In the genomic region with DNA sequence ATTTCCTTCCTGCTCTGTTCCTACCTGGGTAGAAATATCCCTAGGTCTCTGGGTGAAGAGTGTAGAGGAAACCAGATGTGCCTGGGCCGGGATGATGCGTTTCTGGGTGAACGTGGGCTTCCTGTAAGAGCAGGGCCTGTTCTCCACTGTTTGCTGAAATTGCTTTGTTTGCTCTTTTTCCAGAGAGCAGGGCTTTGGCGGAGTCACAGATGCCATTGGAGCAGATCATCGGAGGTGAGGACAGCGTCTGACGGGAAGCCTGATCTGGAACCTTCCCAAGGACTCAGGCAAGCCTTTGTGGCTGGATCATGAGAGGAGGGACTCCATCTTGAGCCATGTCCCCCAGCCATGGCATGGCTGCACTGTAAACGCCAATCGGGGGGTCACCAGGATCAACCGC, we compare ENCODE assay signal across 1 cellular context.
A peak's percentile ranks its signal among the peaks of the same experiment; 100 is the strongest.
TF ChIP-seq lines count a peak whose summit lies in the region.

No MANE protein-coding gene starts in this region.

TF ChIP-seq in HepG2, 621 proteins besides CTCF, POLR2A, EP300 and RAD21 (continued from another document and continues in another):
- TF ChIP-seq BCL3 (CRISPR knock-in tag; IDR thresholded peaks at IDR 0.05) (no peak), MXI1 (IDR thresholded peaks at IDR 0.05; ENCODE audit: borderline replicate concordance, low read depth, low read length) (no peak), ZNF331 (CRISPR knock-in tag; IDR thresholded peaks at IDR 0.05) (no peak), DDIT3 (CRISPR knock-in tag; IDR thresholded peaks at IDR 0.05) (no peak), FOXA3 (CRISPR knock-in tag; IDR thresholded peaks at IDR 0.05) (peak; percentile 46; the same call in 1 of the 2 replicates), TEAD3 (CRISPR knock-in tag; optimal IDR thresholded peaks at IDR 0.05; ENCODE audit: borderline replicate concordance) (peak; percentile 39), ZNF496 (CRISPR knock-in tag; IDR thresholded peaks at IDR 0.05; ENCODE audit: insufficient replicate concordance) (no peak), SNRNP70 (IDR thresholded peaks at IDR 0.05; ENCODE audit: low read depth, low read length) (no peak), ESRRA (CRISPR knock-in tag; IDR thresholded peaks at IDR 0.05; ENCODE audit: low read depth) (no peak), TOE1 (CRISPR knock-in tag; IDR thresholded peaks at IDR 0.05) (no peak), SAP130 (CRISPR knock-in tag; IDR thresholded peaks at IDR 0.05; ENCODE audit: low read depth) (0 out of 2 replicates have a peak, but pooled peaks have one; percentile 27), SMC3 (IDR thresholded peaks at IDR 0.05; ENCODE audit: low read length) (peak; percentile 19; the same call in 1 of the 2 replicates), LCORL (IDR thresholded peaks at IDR 0.05) (no peak), LCORL (CRISPR knock-in tag; IDR thresholded peaks at IDR 0.05) (no peak), BHLHE40 (IDR thresholded peaks at IDR 0.05; ENCODE audit: low read length) (no peak), ZHX2 (IDR thresholded peaks at IDR 0.05; ENCODE audit: low read depth) (no peak), ZHX2 (CRISPR knock-in tag; IDR thresholded peaks at IDR 0.05; ENCODE audit: borderline replicate concordance) (no peak), ZNF580 (CRISPR knock-in tag; IDR thresholded peaks at IDR 0.05; ENCODE audit: borderline replicate concordance, low read depth) (no peak), ZSCAN9 (CRISPR knock-in tag; IDR thresholded peaks at IDR 0.05; ENCODE audit: borderline replicate concordance) (0 out of 2 replicates have a peak, but pooled peaks have one; percentile 16), ATF1 (CRISPR knock-in tag; IDR thresholded peaks at IDR 0.05) (no peak), SNAI1 (CRISPR knock-in tag; IDR thresholded peaks at IDR 0.05; ENCODE audit: borderline replicate concordance) (no peak), ZBTB7A (CRISPR knock-in tag; IDR thresholded peaks at IDR 0.05) (no peak), TAF1 (CRISPR knock-in tag; IDR thresholded peaks at IDR 0.05) (no peak), YY1 (IDR thresholded peaks at IDR 0.05; ENCODE audit: insufficient read depth, insufficient replicate concordance, low read depth, low read length) (peak; percentile 45), KDM5B (CRISPR knock-in tag; IDR thresholded peaks at IDR 0.05; ENCODE audit: borderline replicate concordance) (0 out of 2 replicates have a peak, but pooled peaks have one; percentile 41), ATF2 (CRISPR knock-in tag; IDR thresholded peaks at IDR 0.05) (peak; percentile 31), MIER3 (CRISPR knock-in tag; IDR thresholded peaks at IDR 0.05; ENCODE audit: borderline replicate concordance) (0 out of 2 replicates have a peak, but pooled peaks have one; percentile 44), ZNF207 (IDR thresholded peaks at IDR 0.05; ENCODE audit: borderline replicate concordance) (no peak), SRSF4 (IDR thresholded peaks at IDR 0.05; ENCODE audit: low read depth, low read length, poor library complexity, severe bottlenecking) (no peak), ZFP37 (CRISPR knock-in tag; IDR thresholded peaks at IDR 0.05; ENCODE audit: borderline replicate concordance) (no peak), ZEB1 (IDR thresholded peaks at IDR 0.05; ENCODE audit: insufficient replicate concordance, low read depth) (no peak), JDP2 (CRISPR knock-in tag; IDR thresholded peaks at IDR 0.05; ENCODE audit: borderline replicate concordance) (no peak), ZNF235 (CRISPR knock-in tag; IDR thresholded peaks at IDR 0.05; ENCODE audit: borderline replicate concordance) (no peak), ZNF605 (CRISPR knock-in tag; IDR thresholded peaks at IDR 0.05) (no peak), CCDC6 (CRISPR knock-in tag; IDR thresholded peaks at IDR 0.05) (no peak), GPN1 (CRISPR knock-in tag; IDR thresholded peaks at IDR 0.05; ENCODE audit: borderline replicate concordance) (no peak), ZC3H4 (CRISPR knock-in tag; IDR thresholded peaks at IDR 0.05; ENCODE audit: borderline replicate concordance) (no peak), GATAD2A (CRISPR knock-in tag; IDR thresholded peaks at IDR 0.05) (peak; percentile 65; the same call in 1 of the 2 replicates), PREB (CRISPR knock-in tag; IDR thresholded peaks at IDR 0.05) (no peak), POLR2AphosphoS2 (IDR thresholded peaks at IDR 0.05; ENCODE audit: low read depth, low read length) (no peak), KDM1A (CRISPR knock-in tag; IDR thresholded peaks at IDR 0.05) (peak; percentile 20; the same call in 1 of the 2 replicates), ZNF703 (CRISPR knock-in tag; IDR thresholded peaks at IDR 0.05; ENCODE audit: borderline replicate concordance) (no peak), ZFP41 (CRISPR knock-in tag; IDR thresholded peaks at IDR 0.05; ENCODE audit: borderline replicate concordance) (no peak), ZNF225 (CRISPR knock-in tag; IDR thresholded peaks at IDR 0.05) (no peak), FLYWCH1 (CRISPR knock-in tag; IDR thresholded peaks at IDR 0.05) (no peak), MED1 (CRISPR knock-in tag; IDR thresholded peaks at IDR 0.05) (peak; percentile 59; the same call in 1 of the 2 replicates), GTF2F1 (IDR thresholded peaks at IDR 0.05; ENCODE audit: low read length) (no peak), HIVEP1 (CRISPR knock-in tag; IDR thresholded peaks at IDR 0.05) (0 out of 2 replicates have a peak, but pooled peaks have one; percentile 44), RARA (CRISPR knock-in tag; IDR thresholded peaks at IDR 0.05) (peak; percentile 41; the same call in 1 of the 2 replicates), ZNF747 (CRISPR knock-in tag; IDR thresholded peaks at IDR 0.05; ENCODE audit: borderline replicate concordance) (no peak)
- TF ChIP-seq, protein P1, sequence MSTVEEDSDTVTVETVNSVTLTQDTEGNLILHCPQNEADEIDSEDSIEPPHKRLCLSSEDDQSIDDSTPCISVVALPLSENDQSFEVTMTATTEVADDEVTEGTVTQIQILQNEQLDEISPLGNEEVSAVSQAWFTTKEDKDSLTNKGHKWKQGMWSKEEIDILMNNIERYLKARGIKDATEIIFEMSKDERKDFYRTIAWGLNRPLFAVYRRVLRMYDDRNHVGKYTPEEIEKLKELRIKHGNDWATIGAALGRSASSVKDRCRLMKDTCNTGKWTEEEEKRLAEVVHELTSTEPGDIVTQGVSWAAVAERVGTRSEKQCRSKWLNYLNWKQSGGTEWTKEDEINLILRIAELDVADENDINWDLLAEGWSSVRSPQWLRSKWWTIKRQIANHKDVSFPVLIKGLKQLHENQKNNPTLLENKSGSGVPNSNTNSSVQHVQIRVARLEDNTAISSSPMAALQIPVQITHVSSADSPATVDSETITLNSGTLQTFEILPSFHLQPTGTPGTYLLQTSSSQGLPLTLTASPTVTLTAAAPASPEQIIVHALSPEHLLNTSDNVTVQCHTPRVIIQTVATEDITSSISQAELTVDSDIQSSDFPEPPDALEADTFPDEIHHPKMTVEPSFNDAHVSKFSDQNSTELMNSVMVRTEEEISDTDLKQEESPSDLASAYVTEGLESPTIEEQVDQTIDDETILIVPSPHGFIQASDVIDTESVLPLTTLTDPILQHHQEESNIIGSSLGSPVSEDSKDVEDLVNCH (CRISPR knock-in tag; IDR thresholded peaks at IDR 0.05) = no peak
- TF ChIP-seq, protein P2, sequence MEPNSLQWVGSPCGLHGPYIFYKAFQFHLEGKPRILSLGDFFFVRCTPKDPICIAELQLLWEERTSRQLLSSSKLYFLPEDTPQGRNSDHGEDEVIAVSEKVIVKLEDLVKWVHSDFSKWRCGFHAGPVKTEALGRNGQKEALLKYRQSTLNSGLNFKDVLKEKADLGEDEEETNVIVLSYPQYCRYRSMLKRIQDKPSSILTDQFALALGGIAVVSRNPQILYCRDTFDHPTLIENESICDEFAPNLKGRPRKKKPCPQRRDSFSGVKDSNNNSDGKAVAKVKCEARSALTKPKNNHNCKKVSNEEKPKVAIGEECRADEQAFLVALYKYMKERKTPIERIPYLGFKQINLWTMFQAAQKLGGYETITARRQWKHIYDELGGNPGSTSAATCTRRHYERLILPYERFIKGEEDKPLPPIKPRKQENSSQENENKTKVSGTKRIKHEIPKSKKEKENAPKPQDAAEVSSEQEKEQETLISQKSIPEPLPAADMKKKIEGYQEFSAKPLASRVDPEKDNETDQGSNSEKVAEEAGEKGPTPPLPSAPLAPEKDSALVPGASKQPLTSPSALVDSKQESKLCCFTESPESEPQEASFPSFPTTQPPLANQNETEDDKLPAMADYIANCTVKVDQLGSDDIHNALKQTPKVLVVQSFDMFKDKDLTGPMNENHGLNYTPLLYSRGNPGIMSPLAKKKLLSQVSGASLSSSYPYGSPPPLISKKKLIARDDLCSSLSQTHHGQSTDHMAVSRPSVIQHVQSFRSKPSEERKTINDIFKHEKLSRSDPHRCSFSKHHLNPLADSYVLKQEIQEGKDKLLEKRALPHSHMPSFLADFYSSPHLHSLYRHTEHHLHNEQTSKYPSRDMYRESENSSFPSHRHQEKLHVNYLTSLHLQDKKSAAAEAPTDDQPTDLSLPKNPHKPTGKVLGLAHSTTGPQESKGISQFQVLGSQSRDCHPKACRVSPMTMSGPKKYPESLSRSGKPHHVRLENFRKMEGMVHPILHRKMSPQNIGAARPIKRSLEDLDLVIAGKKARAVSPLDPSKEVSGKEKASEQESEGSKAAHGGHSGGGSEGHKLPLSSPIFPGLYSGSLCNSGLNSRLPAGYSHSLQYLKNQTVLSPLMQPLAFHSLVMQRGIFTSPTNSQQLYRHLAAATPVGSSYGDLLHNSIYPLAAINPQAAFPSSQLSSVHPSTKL (CRISPR knock-in tag; IDR thresholded peaks at IDR 0.05) = peak; percentile 53
